8 cellular contexts compared by ENCODE assay signal in the genomic region with DNA sequence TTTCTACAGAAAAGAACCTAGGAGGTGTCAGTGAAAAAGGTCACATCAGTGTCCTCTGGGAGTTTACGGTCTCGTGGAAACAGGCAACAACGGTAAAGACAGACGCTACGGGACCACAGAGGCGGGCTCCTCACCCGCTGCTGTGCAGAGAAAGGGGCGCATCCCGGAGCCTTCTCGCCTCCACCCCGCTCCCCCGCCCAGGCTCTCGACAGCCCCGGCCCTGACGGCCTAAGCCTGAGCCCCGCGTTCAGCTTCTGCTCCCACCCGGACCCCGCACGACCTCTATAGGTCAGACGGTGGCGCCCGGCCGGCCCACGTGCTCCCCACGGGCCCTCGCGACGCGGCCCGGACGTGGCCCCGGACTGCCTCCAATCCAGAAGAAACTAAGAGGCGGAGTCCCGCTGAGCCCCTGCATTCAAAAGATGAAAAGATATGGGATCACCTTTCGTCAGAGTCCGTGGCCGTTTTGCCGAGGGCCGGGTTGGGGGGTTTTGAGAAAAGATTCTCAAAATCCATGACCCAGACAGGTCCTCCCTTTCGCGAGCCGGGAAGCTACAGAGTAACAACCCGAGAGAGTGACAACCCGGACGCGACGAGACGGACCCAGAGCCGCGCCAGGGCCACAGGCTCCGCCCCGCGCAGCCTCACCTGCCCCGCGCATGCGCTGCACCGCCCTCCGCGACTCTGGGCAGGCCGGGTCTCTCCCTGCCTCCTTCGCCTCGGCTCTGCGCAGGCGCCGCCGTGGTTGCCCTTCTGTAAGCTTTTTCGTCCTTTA. TPM values are rescaled to one million over a fixed set of nuclear protein-coding genes. Genes with fewer than 3 reads are reported as not detected.
DNase-seq lines count a peak whose midpoint lies in the region; ATAC-seq and TF ChIP-seq lines count a peak whose summit lies in the region.

Gene ZC3H8, minus strand, starts transcription at position 577 of the 775 bp plus-strand sequence. Its CDS starts 61 bp downstream, at position 516.

- peaks cover 37% of the 10 kb centered on the region for H3K79me2 ChIP-seq in OCI-LY7 (ENCODE audit: insufficient read depth, low read depth, low read length)

- no peak within 1 kb of the TSS for H2BK15ac ChIP-seq in IMR-90 (ENCODE audit: low read depth, low read length)

- TF ChIP-seq POLR2A in IMR-90 (IDR thresholded peaks at IDR 0.05; ENCODE audit: low read depth, low read length) = no peak; the same call in 1 of the 2 replicates

- DNase-seq in DMS153 (lab: John Stamatoyannopoulos, UW) = peak; percentile 87
- DNase-seq in IMR-90 = peak; percentile 75
- DNase-seq in OCI-LY7 (ENCODE audit: low spot score) = peak; percentile 93
- DNase-seq in activated T-cell treated with anti-CD3 and anti-CD28 coated beads for 1 hour (ENCODE audit: low read depth) = peak; percentile 94
- peak; percentile 93 for DNase-seq in epidermal melanocyte (ENCODE audit: insufficient read length, low spot score)
- DNase-seq in middle frontal gyrus (ENCODE audit: extremely low spot score, low spot score) = peak; percentile 88
- peak; percentile 94 to 95 for DNase-seq in stimulated activated CD8-positive, alpha-beta memory T cell treated with anti-CD3 and anti-CD28 coated beads, Interleukin-2, amount 100 ng/mL, for 48 hours (ENCODE audit: low read depth in 2 of 2)

- H4K5ac ChIP-seq in IMR-90 (ENCODE audit: low read depth, low read length) = peak within 1 kb of the TSS; percentile 46

- H2BK20ac ChIP-seq in IMR-90 (ENCODE audit: low read depth, low read length) = no peak within 1 kb of the TSS

- POLR2A ChIA-PET in IMR-90 (lab: Charles Lee; ENCODE audit: unreplicated experiment) (interaction anchor here (0.6 kb wide), 1 partner anchor 202 kb away, joined by 3 read pairs; no protein-coding TSS in a partner anchor), OCI-LY7 (lab: Charles Lee) (interaction anchor here (1.0 to 1.5 kb wide), 6 partner anchors 8 to 286 kb away, joined by 3 to 4 read pairs (median 4); no protein-coding TSS in a partner anchor)

- no peak for TF ChIP-seq RAD21 in IMR-90 (IDR thresholded peaks at IDR 0.05; ENCODE audit: low read length)

- WGBS in IMR-90 (ENCODE audit: extremely low coverage in 2 of 2, insufficient read length in 1 of 2), 2 experiments = 1% methylated on average over 28 of the region's 68 CpGs; no CpG with 5 or more reads in 1 of the 2 experiments

- H3K18ac ChIP-seq in IMR-90 (ENCODE audit: low read depth, low read length) = peak within 1 kb of the TSS; percentile 24; the same call in 1 of the 2 replicates

- peak within 1 kb of the TSS; percentile 25; the same call in 1 of the 2 replicates for H4K91ac ChIP-seq in IMR-90 (ENCODE audit: insufficient read depth, low read depth, low read length)

- BruUV-seq in IMR-90 (replicated peaks; lab: Mats Ljungman, UMichigan) (no TSS peak), OCI-LY7 (replicated peaks; lab: Mats Ljungman, UMichigan) (no TSS peak)

- H3K4me3 ChIP-seq in IMR-90 (ENCODE audit: insufficient read depth, low read depth, low read length) (peak within 1 kb of the TSS; percentile 57), OCI-LY7 (ENCODE audit: low read depth, low read length, poor library complexity, severe bottlenecking) (peak within 1 kb of the TSS; percentile 83)

- H3K4me2 ChIP-seq in IMR-90 (ENCODE audit: low read depth, low read length) = peak within 1 kb of the TSS; percentile 93
- peak within 1 kb of the TSS; percentile 99 for H3K4me2 ChIP-seq in OCI-LY7 (ENCODE audit: low read length)

- no peaks in the 10 kb centered on the region for H3K36me3 ChIP-seq in IMR-90 (ENCODE audit: control insufficient read depth, insufficient read depth, low read length)
- peaks cover 13% of the 10 kb centered on the region for H3K36me3 ChIP-seq in OCI-LY7 (ENCODE audit: insufficient read depth, low read length)

- peak within 1 kb of the TSS; percentile 30; the same call in 1 of the 2 replicates for H3K4ac ChIP-seq in IMR-90 (ENCODE audit: low read depth, low read length)

- H2BK5ac ChIP-seq in IMR-90 (ENCODE audit: low read depth, low read length, poor library complexity, severe bottlenecking) = no peak within 1 kb of the TSS

- peak within 1 kb of the TSS; percentile 91 for H2AFZ ChIP-seq in IMR-90 (replicated peaks; ENCODE audit: low read length, poor library complexity)
- peak within 1 kb of the TSS; percentile 90 for H2AFZ ChIP-seq in OCI-LY7 (ENCODE audit: low read length)

- TF ChIP-seq CTCF in IMR-90 (conservative IDR thresholded peaks at IDR 0.05; ENCODE audit: low read depth, low read length) (no peak), OCI-LY7 (conservative IDR thresholded peaks at IDR 0.05; ENCODE audit: low read length) (peak; percentile 45)

- dilution Hi-C loops in IMR-90 (cut with HindIII; ENCODE audit: low sequenced_read_pairs, unreplicated experiment) = no loop called here

- in situ Hi-C loops in IMR-90 (cut with MboI; ENCODE audit: low sequenced_read_pairs) = loop anchor here (25.0 kb wide), 1 partner anchor 183 kb away; the partner anchor contains the start of gene RGPD8

- H2AK9ac ChIP-seq in IMR-90 (replicated peaks; ENCODE audit: low read depth, low read length, poor library complexity) = no peak within 1 kb of the TSS

- no peaks in the 10 kb centered on the region for H3K4me1 ChIP-seq in IMR-90 (ENCODE audit: control insufficient read depth, insufficient read depth, low read length)
- peaks cover 21% of the 10 kb centered on the region for H3K4me1 ChIP-seq in OCI-LY7 (ENCODE audit: insufficient read depth, low read length, poor library complexity, severe bottlenecking)

- H3K14ac ChIP-seq in IMR-90 (replicated peaks; ENCODE audit: low read depth, low read length) = peak within 1 kb of the TSS; percentile 86

- H3K27ac ChIP-seq in IMR-90 (ENCODE audit: insufficient read depth, low read length) = peak within 1 kb of the TSS; percentile 15; the same call in 1 of the 2 replicates
- H3K27ac ChIP-seq in OCI-LY7 (ENCODE audit: low read depth, low read length, poor library complexity, severe bottlenecking) = peak within 1 kb of the TSS; percentile 70

- H3K79me1 ChIP-seq in IMR-90 (ENCODE audit: low read depth in 1 of 2, low read length in 2 of 2) = peaks cover 0 to 9% of the 10 kb centered on the region in 2 experiments; a peak in 2 of 4 replicates

- no peaks in the 10 kb centered on the region for H4K20me1 ChIP-seq in IMR-90 (ENCODE audit: insufficient read depth, low read length)
- H4K20me1 ChIP-seq in OCI-LY7 (ENCODE audit: insufficient read depth, low read length) = no peaks in the 10 kb centered on the region

- intact Hi-C loops in IMR-90 (cut with micrococcal nuclease) (loop anchor here (5.0 kb wide), 3 partner anchors 202 to 288 kb away; partner anchors contain the start of genes POLR1B and TTL), OCI-LY7 (cut with micrococcal nuclease; ENCODE audit: unreplicated experiment) (loop anchor here (1.0 to 5.0 kb wide), 5 partner anchors 21 to 328 kb away; partner anchors contain the start of genes CHCHD5, TMEM87B, TTL and ZC3H6)

- peak within 1 kb of the TSS; percentile 67; the same call in 1 of the 2 replicates for H3K23ac ChIP-seq in IMR-90 (ENCODE audit: low read depth, low read length)

- H3K27me3 ChIP-seq in IMR-90 (ENCODE audit: control insufficient read depth, insufficient read depth, low read length) = no peaks in the 10 kb centered on the region

- CTCF ChIA-PET in IMR-90 (lab: Yijun Ruan, JAX) (no interaction called here), OCI-LY7 (lab: Charles Lee; ENCODE audit: unreplicated experiment) (no interaction called here)

- no peaks in the 10 kb centered on the region for H3K9me1 ChIP-seq in IMR-90 (ENCODE audit: insufficient read depth, low read length)

- H2AK5ac ChIP-seq in IMR-90 (ENCODE audit: low read depth, low read length) = 0 out of 2 replicates have a peak within 1 kb of the TSS, but pooled peaks have one; percentile 7

- H4K8ac ChIP-seq in IMR-90 (ENCODE audit: low read depth in 2 of 2, low read length in 2 of 2) = peak within 1 kb of the TSS; percentile 79 to 83

- peak within 1 kb of the TSS; percentile 50 for H3K9ac ChIP-seq in IMR-90 (ENCODE audit: low read depth, low read length)

- H2BK120ac ChIP-seq in IMR-90 (ENCODE audit: low read depth, low read length) = peak within 1 kb of the TSS; percentile 21; the same call in 1 of the 2 replicates

- H3K9me3 ChIP-seq in IMR-90 (ENCODE audit: control insufficient read depth, insufficient read depth, low read length) (no peaks in the 10 kb centered on the region), OCI-LY7 (ENCODE audit: low read length) (no peaks in the 10 kb centered on the region)

- H3K9me2 ChIP-seq in OCI-LY7 (ENCODE audit: insufficient read depth, low read length) = no peaks in the 10 kb centered on the region

- peak; percentile 88 for ATAC-seq in GM21528 (IDR thresholded peaks at IDR 0.05; ENCODE audit: low FRiP score, unreplicated experiment)
- ATAC-seq in IMR-90 (ENCODE audit: low read depth) = peak; percentile 99

- peak within 1 kb of the TSS; percentile 8; the same call in 1 of the 2 replicates for H3K56ac ChIP-seq in IMR-90 (ENCODE audit: extremely low read depth, insufficient read depth, low read length)

TF ChIP-seq in IMR-90, 13 proteins besides CTCF, POLR2A, EP300 and RAD21:
- TF ChIP-seq FOS (IDR thresholded peaks at IDR 0.05; ENCODE audit: low read depth, low read length) (no peak), USF2 (IDR thresholded peaks at IDR 0.05; ENCODE audit: low read depth, low read length) (peak; percentile 48), MAZ (IDR thresholded peaks at IDR 0.05; ENCODE audit: borderline replicate concordance, low read depth, low read length) (peak; percentile 18; the same call in 1 of the 2 replicates), RFX5 (IDR thresholded peaks at IDR 0.05; ENCODE audit: low read depth, low read length) (no peak)

RNA-seq across cellular contexts. Expression of gene ZC3H8, which starts in this region (rescaled TPM):
- total RNA-seq in IMR-90 (2012; rRNA removed) (0.18 and 1.7 TPM in 2 replicates), OCI-LY7 (2022) (22.8 and 23.8 TPM in 2 replicates)
- polyA plus RNA-seq in IMR-90 (2012; rRNA removed) = 1.6 TPM in 2 replicates
- 0.07 and 0.10 TPM in 2 replicates for polyA plus RNA-seq in IMR-90 (2012; cell fraction: cytosol; rRNA removed)
- polyA plus RNA-seq in IMR-90 (2012; cell fraction: nucleus; rRNA removed; ENCODE audit: low replicate concordance) = 0.30 and 8.6 TPM in 2 replicates
- total RNA-seq in OCI-LY7 (2014; rRNA removed; shearing (Covaris generic)) = 12.3 and 15.0 TPM in 2 replicates

Comparison
In these comparisons a context has a peak if more than half of its experiments do, and no peak if none do; other contexts are left out.
1. Peak in every context shown above with its lines: DNase-seq, ATAC-seq, H3K4me3 ChIP-seq and H3K27ac ChIP-seq.